11 cellular contexts compared by ENCODE assay signal in the genomic region with DNA sequence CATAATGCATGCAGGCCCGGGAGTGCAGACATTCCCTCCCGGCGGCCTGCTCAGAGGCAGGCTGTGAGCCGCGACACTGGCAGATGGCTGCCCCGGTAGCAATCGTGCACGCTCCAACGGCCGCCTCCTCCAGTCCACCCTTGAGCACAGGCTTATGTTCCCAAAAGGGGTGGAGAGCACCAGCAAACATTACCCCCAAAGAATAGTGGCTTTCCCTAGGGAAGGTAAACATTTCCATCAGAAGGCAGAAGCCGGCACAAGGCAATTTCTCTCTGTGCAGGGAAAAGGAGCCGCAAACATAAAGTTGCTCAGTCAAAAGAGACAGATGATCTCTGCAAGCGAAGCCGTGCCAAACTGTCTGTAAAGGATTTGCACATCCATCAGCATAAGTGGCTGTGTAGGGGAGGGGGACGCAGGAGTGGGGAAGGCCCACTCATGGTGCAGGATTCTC.
DNase-seq lines count a peak whose midpoint lies in the region; ATAC-seq and TF ChIP-seq lines count a peak whose summit lies in the region.
"Had no signal": no experiment of that assay in that cellular context is flagged by ENCODE, and none has a peak within 500 bp of the region (broad histone marks: within the 10 kb centered on the region; RNA-seq: fewer than 3 reads in every experiment).

No MANE protein-coding gene starts in this region.

- H3K4me1 ChIP-seq in heart left ventricle (peaks cover 0 to 44% (median 11%) of the 10 kb centered on the region in 12 donors), adrenal gland (replicated peaks in 1 of 2) (peaks cover 14 to 25% of the 10 kb centered on the region in 2 donors), muscle layer of colon (ENCODE audit: insufficient read depth, low read length) (peaks cover 54% of the 10 kb centered on the region), aorta (ENCODE audit: control insufficient read depth in 1 of 2, insufficient read depth in 2 of 2, low read length in 2 of 2) (peaks cover 3 to 18% of the 10 kb centered on the region in 2 donors)
- H3K4me1 ChIP-seq in effector memory CD4-positive, alpha-beta T cell (ENCODE audit: control insufficient read depth, insufficient read depth, low read length, poor library complexity, severe bottlenecking) = no peaks in the 10 kb centered on the region

- H3K9me3 Mint-ChIP-seq in activated T-helper 2 cell treated with anti-CD3 and anti-CD28 coated beads, Interferon-gamma antibody, Interleukin-2, Interleukin-4, amounts not matched to agents 10 μg/mL and 5 μg/mL and 100 μg/mL, durations not matched to agents 14 hours and 24 hours and 36 hours = no peaks in the 10 kb centered on the region
- H3K9me3 Mint-ChIP-seq: activated CD8-positive, alpha-beta T cell treated with anti-CD3 and anti-CD28 coated beads for 36 hours; H9 had no signal

- H3K4me3 ChIP-seq in heart left ventricle (no peak overlapping the region), adrenal gland (no peak overlapping the region), muscle layer of colon (ENCODE audit: low read depth in 1 of 2, low read length in 2 of 2) (peak overlapping the region in 1 of 2 donors; percentile 5), aorta (ENCODE audit: low read length in 2 of 2) (no peak overlapping the region)
- no peak overlapping the region for H3K4me3 ChIP-seq in effector memory CD4-positive, alpha-beta T cell (ENCODE audit: insufficient read depth, low read depth, low read length, poor library complexity, severe bottlenecking)

- H3K36me3 ChIP-seq in heart left ventricle (peaks cover 0 to 6% (median 0%) of the 10 kb centered on the region in 9 donors), adrenal gland (replicated peaks in 1 of 2) (no peaks in the 10 kb centered on the region), muscle layer of colon (ENCODE audit: insufficient read depth, low read length) (no peaks in the 10 kb centered on the region), aorta (ENCODE audit: control insufficient read depth in 1 of 2, insufficient read depth in 2 of 2, low read length in 1 of 2) (no peaks in the 10 kb centered on the region)
- H3K36me3 ChIP-seq in effector memory CD4-positive, alpha-beta T cell (ENCODE audit: control insufficient read depth, insufficient read depth, low read length) = no peaks in the 10 kb centered on the region

- no peak for TF ChIP-seq CTCF in heart left ventricle (IDR thresholded peaks at IDR 0.05)
- no peak for TF ChIP-seq CTCF in adrenal gland (IDR thresholded peaks at IDR 0.05)

- no peak overlapping the region for H3K27ac Mint-ChIP-seq in activated T-helper 2 cell treated with anti-CD3 and anti-CD28 coated beads, Interferon-gamma antibody, Interleukin-2, Interleukin-4, amounts not matched to agents 10 μg/mL and 5 μg/mL and 100 μg/mL, durations not matched to agents 14 hours and 24 hours and 36 hours
- H3K27ac Mint-ChIP-seq: activated CD8-positive, alpha-beta T cell treated with anti-CD3 and anti-CD28 coated beads for 36 hours had no signal

- H3K4me3 Mint-ChIP-seq in activated T-helper 2 cell treated with anti-CD3 and anti-CD28 coated beads, Interferon-gamma antibody, Interleukin-2, Interleukin-4, amounts not matched to agents 10 μg/mL and 5 μg/mL and 100 μg/mL, durations not matched to agents 14 hours and 24 hours and 36 hours (ENCODE audit: low read depth) = no peak overlapping the region
- H3K4me3 Mint-ChIP-seq: activated CD8-positive, alpha-beta T cell treated with anti-CD3 and anti-CD28 coated beads for 36 hours; H9 had no signal

- intact Hi-C loops in Right ventricle myocardium superior (cut with DNase I) = no loop called here
- intact Hi-C loops in heart left ventricle (cut with DNase I) = no loop called here
- intact Hi-C loops in adrenal gland (cut with DNase I) = no loop called here
- intact Hi-C loops in aorta (cut with DNase I) = loop anchor here (5.0 kb wide), 2 partner anchors 37 to 92 kb away; a partner anchor contains a TSS
- intact Hi-C loops in activated T-helper 2 cell treated with anti-CD3 and anti-CD28 coated beads, Interferon-gamma antibody, Interleukin-2, Interleukin-4, amounts not matched to agents 10 μg/mL and 5 μg/mL and 100 μg/mL, durations not matched to agents 14 hours and 24 hours and 36 hours (cut with micrococcal nuclease) = no loop called here

- H3K9ac ChIP-seq in muscle layer of colon (ENCODE audit: low read length) = no peak overlapping the region

- ATAC-seq in Right ventricle myocardium superior (ENCODE audit: poor library complexity) (peak; percentile 33), heart left ventricle (no peak), aorta (ENCODE audit: low FRiP score) (peak; percentile 63)
- ATAC-seq: activated CD8-positive, alpha-beta T cell treated with anti-CD3 and anti-CD28 coated beads for 36 hours had no signal

- DNase-seq in Right ventricle myocardium superior (no peak), heart left ventricle (no peak), adrenal gland (no peak), aorta (no peak), KG1 (lab: John Stamatoyannopoulos, UW) (no peak)
- no peak for DNase-seq in effector memory CD4-positive, alpha-beta T cell
- DNase-seq in activated T-helper 2 cell treated with anti-CD3 and anti-CD28 coated beads, Interferon-gamma antibody, Interleukin-2, Interleukin-4, amounts not matched to agents 10 μg/mL and 5 μg/mL and 100 μg/mL, durations not matched to agents 14 hours and 24 hours and 36 hours (ENCODE audit: low spot score) = no peak
- DNase-seq: activated CD8-positive, alpha-beta T cell treated with anti-CD3 and anti-CD28 coated beads for 36 hours; stimulated activated CD4-positive, alpha-beta T cell treated with anti-CD3 and anti-CD28 coated beads, Interleukin-1b, Interleukin-23, amount 100 ng/mL, for 48 hours had no signal

- TF ChIP-seq POLR2A in heart left ventricle (IDR thresholded peaks at IDR 0.05) = no peak
- no peak for TF ChIP-seq POLR2A in adrenal gland (IDR thresholded peaks at IDR 0.05)

- H3K9me3 ChIP-seq in heart left ventricle (no peaks in the 10 kb centered on the region), adrenal gland (replicated peaks in 1 of 3) (no peaks in the 10 kb centered on the region), muscle layer of colon (ENCODE audit: low read length) (no peaks in the 10 kb centered on the region), aorta (ENCODE audit: control insufficient read depth, low read length) (no peaks in the 10 kb centered on the region)
- no peaks in the 10 kb centered on the region for H3K9me3 ChIP-seq in effector memory CD4-positive, alpha-beta T cell (ENCODE audit: control insufficient read depth, low read length)

- 70 to 73% (median 71%) methylated on average over 15 of the region's 15 CpGs for WGBS in heart left ventricle, 4 donors
- 76 to 91% (median 79%) methylated on average over 15 of the region's 15 CpGs for WGBS in adrenal gland, 4 donors
- 9 to 14% methylated on average over 15 of the region's 15 CpGs for WGBS in aorta, 2 donors

- no peaks in the 10 kb centered on the region for H3K27me3 ChIP-seq in heart left ventricle
- H3K27me3 ChIP-seq in adrenal gland = no peaks in the 10 kb centered on the region
- H3K27me3 ChIP-seq in muscle layer of colon (ENCODE audit: control insufficient read depth in 1 of 2, insufficient read depth in 2 of 2, low read length in 2 of 2) = no peaks in the 10 kb centered on the region
- no peaks in the 10 kb centered on the region for H3K27me3 ChIP-seq in aorta (ENCODE audit: control insufficient read depth in 1 of 2, insufficient read depth in 2 of 2, low read length in 1 of 2)
- H3K27me3 ChIP-seq in effector memory CD4-positive, alpha-beta T cell (replicated peaks; ENCODE audit: control insufficient read depth, insufficient read depth, low read length, poor library complexity, severe bottlenecking) = no peaks in the 10 kb centered on the region

- peaks cover 4% of the 10 kb centered on the region for H3K4me1 Mint-ChIP-seq in activated T-helper 2 cell treated with anti-CD3 and anti-CD28 coated beads, Interferon-gamma antibody, Interleukin-2, Interleukin-4, amounts not matched to agents 10 μg/mL and 5 μg/mL and 100 μg/mL, durations not matched to agents 14 hours and 24 hours and 36 hours (ENCODE audit: low read depth)

- H3K36me3 Mint-ChIP-seq in activated T-helper 2 cell treated with anti-CD3 and anti-CD28 coated beads, Interferon-gamma antibody, Interleukin-2, Interleukin-4, amounts not matched to agents 10 μg/mL and 5 μg/mL and 100 μg/mL, durations not matched to agents 14 hours and 24 hours and 36 hours (ENCODE audit: low read depth) = no peaks in the 10 kb centered on the region

- H3K27me3 Mint-ChIP-seq in activated T-helper 2 cell treated with anti-CD3 and anti-CD28 coated beads, Interferon-gamma antibody, Interleukin-2, Interleukin-4, amounts not matched to agents 10 μg/mL and 5 μg/mL and 100 μg/mL, durations not matched to agents 14 hours and 24 hours and 36 hours (ENCODE audit: low read depth) = no peaks in the 10 kb centered on the region
- H3K27me3 Mint-ChIP-seq: activated CD8-positive, alpha-beta T cell treated with anti-CD3 and anti-CD28 coated beads for 36 hours had no signal

- H3K27ac ChIP-seq in heart left ventricle = peak overlapping the region in 5 of 12 donors; percentile 6 to 83 (median 46)
- peak overlapping the region in 3 of 5 donors; percentile 84 to 94 (median 84) for H3K27ac ChIP-seq in adrenal gland
- peak overlapping the region; percentile 81 for H3K27ac ChIP-seq in muscle layer of colon (ENCODE audit: low read depth, low read length)
- peak overlapping the region; percentile 4 to 19 for H3K27ac ChIP-seq in aorta (ENCODE audit: low read depth in 1 of 2, low read length in 2 of 2)
- no peak overlapping the region for H3K27ac ChIP-seq in effector memory CD4-positive, alpha-beta T cell (ENCODE audit: insufficient read depth, low read length, poor library complexity, severe bottlenecking)

Comparison
In these comparisons a context has a peak if more than half of its experiments do, and no peak if none do; other contexts are left out.
1. ATAC-seq: peak in Right ventricle myocardium superior (single experiment) and aorta (single experiment); none in heart left ventricle (0 of 4).
2. intact Hi-C loops: an anchor here in aorta (5.0 kb wide); none called in Right ventricle myocardium superior, heart left ventricle, adrenal gland and activated T-helper 2 cell treated with anti-CD3 and anti-CD28 coated beads, Interferon-gamma antibody, Interleukin-2, Interleukin-4, amounts not matched to agents 10 μg/mL and 5 μg/mL and 100 μg/mL, durations not matched to agents 14 hours and 24 hours and 36 hours.